26 cellular contexts compared by ENCODE assay signal in genomic region chr18:48116873-48117630, GRCh38.
"Had no signal": no experiment of that assay in that cellular context is flagged by ENCODE, and none has a peak within 500 bp of the region (broad histone marks: within the 10 kb centered on the region; RNA-seq: fewer than 3 reads in every experiment).

No MANE protein-coding gene starts in this region.

- H3K4me3 ChIP-seq: heart right ventricle, hepatocyte, left lung, lower lobe of right lung, neural progenitor cell, ovary, right atrium auricular region, right lobe of liver, skin epidermis, suprapubic skin, thoracic aorta, tibial artery, upper lobe of right lung had no signal

- H3K4me3 Mint-ChIP-seq: mesothelial cell of epicardium; naive B cell; nephron progenitor cell; neural progenitor cell; stimulated activated effector memory CD8-positive, alpha-beta T cell treated with anti-CD3 and anti-CD28 coated beads, Interleukin-12 subunit alpha, Interleukin-12 subunit beta, amount 100 ng/mL, for 72 hours; stimulated activated naive CD8-positive, alpha-beta T cell treated with anti-CD3 and anti-CD28 coated beads, Interleukin-15, Interleukin-2, amounts not matched to agents 100 ng/mL and 50 ng/mL, for 24 hours had no signal

- H3K9me3 Mint-ChIP-seq: mesothelial cell of epicardium; nephron progenitor cell; neural progenitor cell; stimulated activated effector memory CD8-positive, alpha-beta T cell treated with anti-CD3 and anti-CD28 coated beads, Interleukin-12 subunit alpha, Interleukin-12 subunit beta, amount 100 ng/mL, for 72 hours; stimulated activated naive CD8-positive, alpha-beta T cell treated with anti-CD3 and anti-CD28 coated beads, Interleukin-15, Interleukin-2, amounts not matched to agents 100 ng/mL and 50 ng/mL, for 24 hours had no signal

- ATAC-seq: heart right ventricle; left colon; left lung; lower lobe of right lung; right lobe of liver; stimulated activated effector memory CD8-positive, alpha-beta T cell treated with anti-CD3 and anti-CD28 coated beads, Interleukin-12 subunit alpha, Interleukin-12 subunit beta, amount 100 ng/mL, for 72 hours; upper lobe of right lung had no signal

- H3K9me3 ChIP-seq: heart right ventricle, left lung, lower lobe of right lung, ovary, right atrium auricular region, right lobe of liver, suprapubic skin, thoracic aorta, tibial artery, upper lobe of right lung had no signal

- H3K4me1 Mint-ChIP-seq: naive B cell; neural progenitor cell; stimulated activated effector memory CD8-positive, alpha-beta T cell treated with anti-CD3 and anti-CD28 coated beads, Interleukin-12 subunit alpha, Interleukin-12 subunit beta, amount 100 ng/mL, for 72 hours had no signal

- H3K36me3 ChIP-seq: heart right ventricle, left lung, lower lobe of right lung, neural progenitor cell, ovary, right atrium auricular region, right lobe of liver, suprapubic skin, thoracic aorta, tibial artery, upper lobe of right lung had no signal

- H3K27me3 Mint-ChIP-seq: stimulated activated naive CD8-positive, alpha-beta T cell treated with anti-CD3 and anti-CD28 coated beads, Interleukin-15, Interleukin-2, amounts not matched to agents 100 ng/mL and 50 ng/mL, for 24 hours had no signal

- H3K27me3 ChIP-seq: heart right ventricle, hepatocyte, left lung, neural progenitor cell, ovary, right atrium auricular region, right lobe of liver, suprapubic skin, tibial artery, upper lobe of right lung had no signal

- H3K27ac Mint-ChIP-seq: mesothelial cell of epicardium; nephron progenitor cell; neural progenitor cell; progenitor cell of endocrine pancreas; stimulated activated effector memory CD8-positive, alpha-beta T cell treated with anti-CD3 and anti-CD28 coated beads, Interleukin-12 subunit alpha, Interleukin-12 subunit beta, amount 100 ng/mL, for 72 hours; stimulated activated naive CD8-positive, alpha-beta T cell treated with anti-CD3 and anti-CD28 coated beads, Interleukin-15, Interleukin-2, amounts not matched to agents 100 ng/mL and 50 ng/mL, for 24 hours had no signal

- H3K27ac ChIP-seq: heart right ventricle, hepatocyte, left lung, lower lobe of right lung, neural progenitor cell, ovary, right atrium auricular region, right lobe of liver, skin epidermis, suprapubic skin, thoracic aorta, tibial artery, upper lobe of right lung had no signal

- DNase-seq: heart right ventricle; kidney; left colon; left lung; lower lobe of right lung; mammary epithelial cell; mesenchymal stem cell; naive B cell; nephron progenitor cell; ovary; right lobe of liver; stimulated activated CD4-positive, alpha-beta T cell treated with anti-CD3 and anti-CD28 coated beads, Interleukin-4, amount 100 ng/mL, for 24 hours; stimulated activated naive CD4-positive, alpha-beta T cell; tibial artery; trophoblast cell; upper lobe of right lung had no signal

- H3K36me3 Mint-ChIP-seq: mesothelial cell of epicardium; naive B cell; neural progenitor cell; stimulated activated effector memory CD8-positive, alpha-beta T cell treated with anti-CD3 and anti-CD28 coated beads, Interleukin-12 subunit alpha, Interleukin-12 subunit beta, amount 100 ng/mL, for 72 hours had no signal

- H3K4me1 ChIP-seq: heart right ventricle, left lung, lower lobe of right lung, neural progenitor cell, right atrium auricular region, right lobe of liver, upper lobe of right lung had no signal
